Comparison of ENCODE assay signal across 21 cellular contexts in genomic region chr12:94057262-94058151, GRCh38.
DNase-seq lines count a peak whose midpoint lies in the region; ATAC-seq and TF ChIP-seq lines count a peak whose summit lies in the region.
"Had no signal": no experiment of that assay in that cellular context is flagged by ENCODE, and none has a peak within 500 bp of the region (broad histone marks: within the 10 kb centered on the region; RNA-seq: fewer than 3 reads in every experiment).

No MANE protein-coding gene starts in this region.

- TF ChIP-seq CTCF in right atrium auricular region (IDR thresholded peaks at IDR 0.05) (no peak), PC-3 (conservative IDR thresholded peaks at IDR 0.05; ENCODE audit: low read depth, low read length) (no peak)

- no peak overlapping the region for H3K9ac ChIP-seq in PC-3 (ENCODE audit: low read length)

- peaks cover 0 to 6% of the 10 kb centered on the region in 2 donors for H3K4me1 ChIP-seq in right atrium auricular region
- H3K4me1 ChIP-seq in PC-3 (ENCODE audit: insufficient read depth, low read length): peaks cover 15% of the 10 kb centered on the region

- H3K36me3 Mint-ChIP-seq in stimulated activated effector memory CD8-positive, alpha-beta T cell treated with anti-CD3 and anti-CD28 coated beads, Interleukin-12 subunit alpha, Interleukin-12 subunit beta, amount 100 ng/mL, for 72 hours: no peaks in the 10 kb centered on the region
- H3K36me3 Mint-ChIP-seq: T-cell had no signal

- POLR2A ChIA-PET in PC-3 (lab: Charles Lee; ENCODE audit: unreplicated experiment): no interaction called here

- no peak overlapping the region for H3K4me2 ChIP-seq in PC-3 (ENCODE audit: low read length)

- CTCF ChIA-PET in PC-3 (lab: Charles Lee): no interaction called here

- H3K9me2 ChIP-seq in PC-3 (replicated peaks; ENCODE audit: low read length): no peaks in the 10 kb centered on the region

- no peak for ATAC-seq in stimulated activated effector memory CD8-positive, alpha-beta T cell treated with anti-CD3 and anti-CD28 coated beads, Interleukin-12 subunit alpha, Interleukin-12 subunit beta, amount 100 ng/mL, for 72 hours
- no peak for ATAC-seq in PC-3
- ATAC-seq: activated naive CD4-positive, alpha-beta T cell treated with anti-CD3 and anti-CD28 coated beads, Interleukin-2, amount 50 U/mL, for 72 hours; T-cell had no signal

- H3K4me1 Mint-ChIP-seq in stimulated activated effector memory CD8-positive, alpha-beta T cell treated with anti-CD3 and anti-CD28 coated beads, Interleukin-12 subunit alpha, Interleukin-12 subunit beta, amount 100 ng/mL, for 72 hours: no peaks in the 10 kb centered on the region
- H3K4me1 Mint-ChIP-seq: T-cell had no signal

- H3K9me3 Mint-ChIP-seq in stimulated activated effector memory CD8-positive, alpha-beta T cell treated with anti-CD3 and anti-CD28 coated beads, Interleukin-12 subunit alpha, Interleukin-12 subunit beta, amount 100 ng/mL, for 72 hours: no peaks in the 10 kb centered on the region

- intact Hi-C loops in PC-3 (cut with micrococcal nuclease): no loop called here

- H3K9me3 ChIP-seq in right atrium auricular region (no peaks in the 10 kb centered on the region), PC-3 (ENCODE audit: low read length) (no peaks in the 10 kb centered on the region)
- H3K9me3 ChIP-seq: psoas muscle, upper lobe of left lung had no signal

- DNase-seq in ELF-1 (ENCODE audit: low read depth, low spot score) (peak; percentile 56), astrocyte of the hippocampus (ENCODE audit: low read depth, low spot score) (peak; percentile 57), right atrium auricular region (ENCODE audit: low spot score) (no peak), stromal cell of bone marrow (ENCODE audit: low read depth) (peak; percentile 44), NCI-H748 treated with DMSO at 0.1 percent for 48 hours (lab: John Stamatoyannopoulos, UW) (no peak), NCI-H1436 (lab: John Stamatoyannopoulos, UW) (no peak), PC-3 (no peak)
- no peak for DNase-seq in stimulated activated effector memory CD8-positive, alpha-beta T cell treated with anti-CD3 and anti-CD28 coated beads, Interleukin-12 subunit alpha, Interleukin-12 subunit beta, amount 100 ng/mL, for 72 hours (ENCODE audit: low spot score in 2 of 2)
- DNase-seq: activated CD4-positive, alpha-beta T cell treated with anti-CD3 and anti-CD28 coated beads, Interleukin-2, amount 50 U/mL, for 4 hours; erythroblast; glutamatergic neuron; H7; mesenchymal stem cell; NCI-H2029 treated with DMSO at 0.1 percent for 48 hours; NCI-H510A treated with DMSO at 0.1 percent for 48 hours; nephron progenitor cell; psoas muscle; T-cell; upper lobe of left lung had no signal

- H2AFZ ChIP-seq in PC-3 (ENCODE audit: low read length): no peak overlapping the region

- H3K4me3 ChIP-seq in right atrium auricular region: no peak overlapping the region
- no peak overlapping the region for H3K4me3 ChIP-seq in PC-3 (ENCODE audit: low read length)
- H3K4me3 ChIP-seq: psoas muscle, upper lobe of left lung had no signal

- H3K27ac ChIP-seq in right atrium auricular region (peak overlapping the region; percentile 9 to 59), PC-3 (ENCODE audit: low read length) (no peak overlapping the region)
- H3K27ac ChIP-seq: HL-60, psoas muscle, upper lobe of left lung had no signal

- H3K36me3 ChIP-seq in right atrium auricular region (no peaks in the 10 kb centered on the region), PC-3 (ENCODE audit: low read depth, low read length) (no peaks in the 10 kb centered on the region)
- H3K36me3 ChIP-seq: upper lobe of left lung had no signal

- H3F3A ChIP-seq in PC-3 (ENCODE audit: low read length, unreplicated experiment): no peaks in the 10 kb centered on the region

- no peaks in the 10 kb centered on the region for H3K27me3 ChIP-seq in right atrium auricular region
- H3K27me3 ChIP-seq in PC-3 (ENCODE audit: low read length): no peaks in the 10 kb centered on the region
- H3K27me3 ChIP-seq: upper lobe of left lung had no signal

- no peaks in the 10 kb centered on the region for H4K20me1 ChIP-seq in PC-3 (ENCODE audit: low read length)

- no peaks in the 10 kb centered on the region for H3K79me2 ChIP-seq in PC-3 (ENCODE audit: low read length)

- no peak overlapping the region for H3K27ac Mint-ChIP-seq in stimulated activated effector memory CD8-positive, alpha-beta T cell treated with anti-CD3 and anti-CD28 coated beads, Interleukin-12 subunit alpha, Interleukin-12 subunit beta, amount 100 ng/mL, for 72 hours
- H3K27ac Mint-ChIP-seq: activated naive CD4-positive, alpha-beta T cell treated with anti-CD3 and anti-CD28 coated beads, Interleukin-2, amount 50 U/mL, for 72 hours; nephron progenitor cell; T-cell had no signal

- H3K4me3 Mint-ChIP-seq in stimulated activated effector memory CD8-positive, alpha-beta T cell treated with anti-CD3 and anti-CD28 coated beads, Interleukin-12 subunit alpha, Interleukin-12 subunit beta, amount 100 ng/mL, for 72 hours: no peak overlapping the region
- H3K4me3 Mint-ChIP-seq: nephron progenitor cell, T-cell had no signal

- BruUV-seq in PC-3 (replicated peaks; lab: Mats Ljungman, UMichigan): no TSS peak

Comparison
In these comparisons a context has a peak if more than half of its experiments do, and no peak if none do; other contexts are left out.
1. DNase-seq: peak in ELF-1 (single experiment), astrocyte of the hippocampus (single experiment) and stromal cell of bone marrow (single experiment); none in right atrium auricular region (single experiment), NCI-H748 treated with DMSO at 0.1 percent for 48 hours (single experiment), NCI-H1436 (single experiment), stimulated activated effector memory CD8-positive, alpha-beta T cell treated with anti-CD3 and anti-CD28 coated beads, Interleukin-12 subunit alpha, Interleukin-12 subunit beta, amount 100 ng/mL, for 72 hours (0 of 2) and PC-3 (single experiment).